Comparison of ENCODE assay signal across 1 cellular context in the genomic region with DNA sequence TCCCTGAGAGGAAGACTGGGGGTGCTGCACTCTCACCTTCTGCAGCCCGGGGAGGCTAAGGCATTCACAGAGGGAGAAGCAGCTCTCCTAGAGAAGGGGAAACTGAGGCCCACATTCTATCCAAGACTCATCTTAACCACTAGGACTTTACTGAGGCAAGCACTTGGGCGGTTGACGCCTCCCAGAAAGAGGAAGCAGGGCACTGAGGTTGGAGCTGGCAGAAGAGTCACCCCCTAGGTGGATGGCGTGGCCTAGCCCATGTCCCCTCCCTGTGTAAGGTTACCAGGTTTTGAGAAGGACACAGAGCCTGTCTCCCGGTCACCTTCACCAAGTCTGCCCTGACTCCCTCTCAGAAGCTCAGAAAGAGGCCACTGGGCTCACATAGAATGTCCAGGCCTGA.
TF ChIP-seq lines count a peak whose summit lies in the region.

No MANE protein-coding gene starts in this region.

TF ChIP-seq in K562, 482 proteins besides CTCF, POLR2A, EP300 and RAD21:
- TF ChIP-seq ZKSCAN8 (CRISPR knock-in tag; IDR thresholded peaks at IDR 0.05) (no peak), ZNF347 (CRISPR knock-in tag; IDR thresholded peaks at IDR 0.05; ENCODE audit: low read depth) (no peak), HSF4 (CRISPR knock-in tag; IDR thresholded peaks at IDR 0.05; ENCODE audit: borderline replicate concordance) (no peak), HEY1 (CRISPR knock-in tag; IDR thresholded peaks at IDR 0.05; ENCODE audit: borderline replicate concordance) (no peak), RBM22 (IDR thresholded peaks at IDR 0.05; ENCODE audit: low read depth, low read length, poor library complexity, severe bottlenecking) (no peak), KAT2B (IDR thresholded peaks at IDR 0.05; ENCODE audit: low read depth, low read length) (no peak), ZNF764 (CRISPR knock-in tag; IDR thresholded peaks at IDR 0.05; ENCODE audit: low read depth) (no peak)
- TF ChIP-seq, protein P1, sequence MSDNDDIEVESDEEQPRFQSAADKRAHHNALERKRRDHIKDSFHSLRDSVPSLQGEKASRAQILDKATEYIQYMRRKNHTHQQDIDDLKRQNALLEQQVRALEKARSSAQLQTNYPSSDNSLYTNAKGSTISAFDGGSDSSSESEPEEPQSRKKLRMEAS (CRISPR knock-in tag; IDR thresholded peaks at IDR 0.05) = 0 out of 2 replicates have a peak, but pooled peaks have one; percentile 6
TF ChIP-seq in K562: peak in this region for 1.
